In genomic region chr18:46793565-46793964, GRCh38 we compare ENCODE assay signal across 14 cellular contexts. TPM values are rescaled to one million over a fixed set of nuclear protein-coding genes. Genes with fewer than 3 reads are reported as not detected.
A peak's percentile ranks its signal among the peaks of the same experiment; 100 is the strongest.
DNase-seq lines count a peak whose midpoint lies in the region; ATAC-seq and TF ChIP-seq lines count a peak whose summit lies in the region.
"Had no signal": no experiment of that assay in that cellular context is flagged by ENCODE, and none has a peak within 500 bp of the region (broad histone marks: within the 10 kb centered on the region; RNA-seq: fewer than 3 reads in every experiment).

No MANE protein-coding gene starts in this region.

- CTCF ChIA-PET in RWPE1 (lab: Yijun Ruan, JAX): interaction anchor here (0.6 kb wide), 1 partner anchor 644 kb away, joined by 3 read pairs; no protein-coding TSS in a partner anchor

- intact Hi-C loops in uterus (cut with DNase I; ENCODE audit: low total_unique reads): no loop called here

- H3K4me2 ChIP-seq in DND-41 (ENCODE audit: insufficient read depth, low read length) (no peak overlapping the region), OCI-LY1 (ENCODE audit: low read length) (no peak overlapping the region)

- H3K27me3 ChIP-seq in BE2C: no peaks in the 10 kb centered on the region
- no peaks in the 10 kb centered on the region for H3K27me3 ChIP-seq in DND-41 (ENCODE audit: insufficient read depth, low read length, poor library complexity)
- no peaks in the 10 kb centered on the region for H3K27me3 ChIP-seq in OCI-LY1 (ENCODE audit: insufficient read depth, low read length)
- H3K27me3 ChIP-seq in uterus: no peaks in the 10 kb centered on the region

- no peak overlapping the region for H3K27ac ChIP-seq in DND-41 (ENCODE audit: low read length)
- no peak overlapping the region for H3K27ac ChIP-seq in OCI-LY1 (ENCODE audit: low read depth, low read length, poor library complexity, severe bottlenecking)
- no peak overlapping the region for H3K27ac ChIP-seq in RWPE1
- H3K27ac ChIP-seq in uterus: no peak overlapping the region

- H3K4me3 ChIP-seq in BE2C (ENCODE audit: low read depth, low read length) (no peak overlapping the region), DND-41 (ENCODE audit: low read depth in 1 of 2, low read length in 2 of 2) (no peak overlapping the region), OCI-LY1 (ENCODE audit: low read depth, low read length, poor library complexity, severe bottlenecking) (no peak overlapping the region), fibroblast of pulmonary artery (replicated peaks; ENCODE audit: low read depth, low read length) (no peak overlapping the region), uterus (no peak overlapping the region)

- H3K9me3 ChIP-seq in BE2C (no peaks in the 10 kb centered on the region), DND-41 (ENCODE audit: insufficient read depth, low read length, severe bottlenecking) (no peaks in the 10 kb centered on the region), OCI-LY1 (ENCODE audit: low read length) (no peaks in the 10 kb centered on the region), uterus (no peaks in the 10 kb centered on the region)

- no peaks in the 10 kb centered on the region for H3K9me2 ChIP-seq in OCI-LY1 (ENCODE audit: low read depth, low read length)

- POLR2A ChIA-PET in RWPE1 (lab: Yijun Ruan, JAX; ENCODE audit: low non-redundant PET): no interaction called here

- H3K4me1 ChIP-seq in BE2C: no peaks in the 10 kb centered on the region; the same call in 1 of the 2 replicates
- no peaks in the 10 kb centered on the region for H3K4me1 ChIP-seq in DND-41 (ENCODE audit: insufficient read depth, low read length)
- no peaks in the 10 kb centered on the region for H3K4me1 ChIP-seq in OCI-LY1 (ENCODE audit: insufficient read depth, low read length, severe bottlenecking)
- no peaks in the 10 kb centered on the region for H3K4me1 ChIP-seq in uterus

- TF ChIP-seq CTCF in BE2C (IDR thresholded peaks at IDR 0.05; ENCODE audit: low read depth, low read length): peak; percentile 30; the same call in 1 of the 2 replicates
- peak; percentile 22 for TF ChIP-seq CTCF in DND-41 (IDR thresholded peaks at IDR 0.05; ENCODE audit: borderline replicate concordance, extremely low read depth, low read length, poor library complexity, severe bottlenecking)
- peak; percentile 15; the same call in 1 of the 2 replicates for TF ChIP-seq CTCF in OCI-LY1 (IDR thresholded peaks at IDR 0.05; ENCODE audit: low read length)
- peak; percentile 5 for TF ChIP-seq CTCF in fibroblast of pulmonary artery (IDR thresholded peaks at IDR 0.05; ENCODE audit: low read length, missing control alignments)
- no peak for TF ChIP-seq CTCF in RWPE1 (conservative IDR thresholded peaks at IDR 0.05; ENCODE audit: low read depth)
- no peak for TF ChIP-seq CTCF in uterus (IDR thresholded peaks at IDR 0.05)

- TF ChIP-seq POLR2A in uterus (IDR thresholded peaks at IDR 0.05): no peak

- 0 out of 3 replicates have a peak, but pooled peaks have one; percentile 44 for ATAC-seq in DND-41 (ENCODE audit: insufficient read depth, low read depth)
- ATAC-seq: stimulated activated naive B cell treated with anti-CD40 and anti-IgM and Interleukin-4, amounts not matched to agents 10 μg/mL and 1 μg/mL and 100 μg/mL, for 72 hours had no signal

- H3F3A ChIP-seq in OCI-LY1 (ENCODE audit: insufficient read depth, low read length): no peaks in the 10 kb centered on the region

- H3K9ac ChIP-seq in DND-41 (ENCODE audit: low read depth, low read length) (no peak overlapping the region), OCI-LY1 (ENCODE audit: low read length) (no peak overlapping the region)

- H3K79me2 ChIP-seq in DND-41 (ENCODE audit: insufficient read depth, low read length): no peaks in the 10 kb centered on the region
- no peaks in the 10 kb centered on the region for H3K79me2 ChIP-seq in OCI-LY1 (ENCODE audit: insufficient read depth, low read length)

- H4K20me1 ChIP-seq in DND-41 (ENCODE audit: insufficient read depth, low read length): no peaks in the 10 kb centered on the region
- no peaks in the 10 kb centered on the region for H4K20me1 ChIP-seq in OCI-LY1 (ENCODE audit: insufficient read depth, low read length)

- H3K36me3 ChIP-seq in BE2C: no peaks in the 10 kb centered on the region
- H3K36me3 ChIP-seq in DND-41 (ENCODE audit: insufficient read depth, low read length): no peaks in the 10 kb centered on the region
- no peaks in the 10 kb centered on the region for H3K36me3 ChIP-seq in OCI-LY1 (ENCODE audit: insufficient read depth, low read length)
- no peaks in the 10 kb centered on the region for H3K36me3 ChIP-seq in uterus

- DNase-seq in BE2C (peak; percentile 20), DND-41 (no peak), fibroblast of pulmonary artery (ENCODE audit: low read depth) (no peak), RWPE1 (ENCODE audit: low spot score) (no peak), uterus (no peak), NCI-H1436 (lab: John Stamatoyannopoulos, UW) (no peak)
- DNase-seq: IMR-90; NCI-H1417 treated with DMSO at 0.1 percent for 48 hours; NCI-H526; SHP77; stimulated activated naive B cell treated with anti-CD40 and anti-IgM and Interleukin-4, amounts not matched to agents 10 μg/mL and 1 μg/mL and 100 μg/mL, for 72 hours had no signal

- H2AFZ ChIP-seq in DND-41 (ENCODE audit: low read depth, low read length): no peak overlapping the region
- no peak overlapping the region for H2AFZ ChIP-seq in OCI-LY1 (ENCODE audit: low read length)

RNA-seq across cellular contexts. Expression of gene ST8SIA5, which starts 36.7 kb away (rescaled TPM):
- not detected for polyA plus RNA-seq in BE2C (2012; ENCODE audit: insufficient read depth, insufficient read length, low read depth)
- total RNA-seq in uterus: under 1 TPM in 1 of 4 donors, not detected in 3; 0.76 TPM
- total RNA-seq: IMR-90, lung microvascular endothelial cell, ureter had no signal

Comparison
In these comparisons a context has a peak if more than half of its experiments do, and no peak if none do; other contexts are left out.
1. CTCF ChIP-seq: peak in BE2C (single experiment), DND-41 (single experiment), OCI-LY1 (single experiment) and fibroblast of pulmonary artery (single experiment); none in RWPE1 (single experiment) and uterus (0 of 4).